ENCODE assay signal across 9 cellular contexts in genomic region chr15:90062023-90062728, GRCh38. TPM values are rescaled to one million over a fixed set of nuclear protein-coding genes. Genes with fewer than 3 reads are reported as not detected.
A peak's percentile ranks its signal among the peaks of the same experiment; 100 is the strongest.
DNase-seq lines count a peak whose midpoint lies in the region; ATAC-seq, FAIRE-seq and TF ChIP-seq lines count a peak whose summit lies in the region.
"Had no signal": no experiment of that assay in that cellular context is flagged by ENCODE, and none has a peak within 500 bp of the region (broad histone marks: within the 10 kb centered on the region; RNA-seq: fewer than 3 reads in every experiment).

No MANE protein-coding gene starts in this region.

- no peak for ATAC-seq in memory B cell (ENCODE audit: low read depth)

- H3K4me3 ChIP-seq in mammary epithelial cell (replicated peaks in 1 of 3; ENCODE audit: insufficient read depth in 1 of 3, low read depth in 2 of 3, low read length in 3 of 3) (no peak overlapping the region), subcutaneous abdominal adipose tissue (ENCODE audit: low read depth in 1 of 5, low read length in 5 of 5) (peak overlapping the region in 1 of 5 donors; percentile 11), lower leg skin (ENCODE audit: low read depth, poor library complexity, severe bottlenecking) (no peak overlapping the region)

- H3K4me1 ChIP-seq in mammary epithelial cell (ENCODE audit: insufficient read depth, low read length) (peaks cover 19% of the 10 kb centered on the region), subcutaneous abdominal adipose tissue (ENCODE audit: control insufficient read depth in 5 of 5, insufficient read depth in 5 of 5, low read length in 5 of 5) (peaks cover 10 to 78% (median 62%) of the 10 kb centered on the region in 5 donors)

- in situ Hi-C loops in mammary epithelial cell (cut with MboI; ENCODE audit: low sequenced_read_pairs in 2 of 2) = no loop called here

- H3K27me3 ChIP-seq in mammary epithelial cell (ENCODE audit: insufficient read depth, low read length) (no peaks in the 10 kb centered on the region), subcutaneous abdominal adipose tissue (ENCODE audit: control insufficient read depth in 5 of 5, insufficient read depth in 4 of 5, low read length in 5 of 5) (no peaks in the 10 kb centered on the region)

- peak overlapping the region; percentile 19 for H3K4me2 ChIP-seq in mammary epithelial cell (ENCODE audit: insufficient read depth, low read depth, low read length)
- H3K4me2 ChIP-seq: KMS-11 had no signal

- no peaks in the 10 kb centered on the region for H3K27me3 Mint-ChIP-seq in memory B cell

- H3K79me2 ChIP-seq in mammary epithelial cell (ENCODE audit: insufficient read depth, low read length) = peaks cover 6% of the 10 kb centered on the region

- dilution Hi-C loops in mammary epithelial cell (cut with HindIII; ENCODE audit: low sequenced_read_pairs) = no loop called here

- intact Hi-C loops in mammary epithelial cell (cut with micrococcal nuclease) (no loop called here), lower leg skin (cut with DNase I; ENCODE audit: low total_unique reads) (no loop called here)

- peak overlapping the region; percentile 19 for H3K4me3 Mint-ChIP-seq in memory B cell

- H3K9ac ChIP-seq in mammary epithelial cell (ENCODE audit: insufficient read depth, low read length) (no peak overlapping the region), subcutaneous abdominal adipose tissue (ENCODE audit: low read length in 5 of 5) (peak overlapping the region in 1 of 5 donors; percentile 35)
- H3K9ac ChIP-seq: KMS-11 had no signal

- no peaks in the 10 kb centered on the region for H3K36me3 Mint-ChIP-seq in memory B cell

- H3K36me3 ChIP-seq in KOPT-K1 (ENCODE audit: insufficient read depth, low read length) (no peaks in the 10 kb centered on the region), mammary epithelial cell (ENCODE audit: insufficient read depth, low read length) (no peaks in the 10 kb centered on the region), subcutaneous abdominal adipose tissue (ENCODE audit: control insufficient read depth in 5 of 5, insufficient read depth in 5 of 5, low read length in 5 of 5) (peaks cover 0 to 5% (median under 1%) of the 10 kb centered on the region in 5 donors)

- no peaks in the 10 kb centered on the region for H4K20me1 ChIP-seq in mammary epithelial cell (ENCODE audit: insufficient read depth, low read length)

- no peak for FAIRE-seq in RCC 7860 (lab: Jason Lieb, UNC)

- DNase-seq in SK-N-DZ (ENCODE audit: low spot score) (peak; percentile 49), mammary epithelial cell (peak; percentile 67), memory B cell (ENCODE audit: low spot score in 2 of 2) (no peak), lower leg skin (ENCODE audit: low spot score in 2 of 2) (no peak), RCC 7860 (ENCODE audit: low spot score) (no peak), NCI-H446 treated with DMSO at 0.1 percent for 48 hours (lab: John Stamatoyannopoulos, UW) (no peak)

- H3K27ac Mint-ChIP-seq in memory B cell = peak overlapping the region; percentile 92

- CTCF ChIA-PET in mammary epithelial cell (lab: Charles Lee; ENCODE audit: low non-redundant PET) = no interaction called here

- TF ChIP-seq POLR2A in lower leg skin (IDR thresholded peaks at IDR 0.05) = no peak

- H3K27ac ChIP-seq in KOPT-K1 (ENCODE audit: low read depth, low read length, poor library complexity, severe bottlenecking) (peak overlapping the region; percentile 90), mammary epithelial cell (ENCODE audit: insufficient read depth, low read depth, low read length) (no peak overlapping the region), subcutaneous abdominal adipose tissue (ENCODE audit: low read depth, low read length) (peak overlapping the region; percentile 57)
- H3K27ac ChIP-seq: KMS-11 had no signal

- H2AFZ ChIP-seq in mammary epithelial cell (ENCODE audit: low read depth, low read length) = peak overlapping the region; percentile 51

- no peaks in the 10 kb centered on the region for H3K9me3 Mint-ChIP-seq in memory B cell

- H3K9me3 ChIP-seq in KOPT-K1 (ENCODE audit: insufficient read depth, low read length, poor library complexity, severe bottlenecking) (no peaks in the 10 kb centered on the region), mammary epithelial cell (replicated peaks; ENCODE audit: insufficient read depth, low read length) (no peaks in the 10 kb centered on the region), subcutaneous abdominal adipose tissue (ENCODE audit: control insufficient read depth in 5 of 5, low read length in 5 of 5) (no peaks in the 10 kb centered on the region)

- TF ChIP-seq CTCF in mammary epithelial cell (conservative IDR thresholded peaks at IDR 0.05 in 1 of 2, IDR thresholded peaks at IDR 0.05 in 1 of 2; ENCODE audit: extremely low read depth in 1 of 2, insufficient read depth in 1 of 2, low read depth in 1 of 2, low read length in 2 of 2) (no peak), lower leg skin (IDR thresholded peaks at IDR 0.05) (no peak)

- H3K4me1 Mint-ChIP-seq in memory B cell = peaks cover 50% of the 10 kb centered on the region

- WGBS in mammary epithelial cell (ENCODE audit: low coverage, missing lambda C conversion rate) = 59% methylated on average over 5 of the region's 13 CpGs
- 38 to 48% methylated on average over 13 of the region's 13 CpGs for WGBS in lower leg skin, 2 donors

- no TSS peak for BruUV-seq in mammary epithelial cell (replicated peaks; lab: Mats Ljungman, UMichigan)

RNA-seq across cellular contexts. Expression of gene IDH2, which starts 40.1 kb away (rescaled TPM):
- polyA plus RNA-seq in SK-N-DZ (2014; cell fraction: cytosol; rRNA removed) = 189 and 195 TPM in 2 replicates
- 127 and 150 TPM in 2 replicates for polyA plus RNA-seq in SK-N-DZ (2014; cell fraction: nucleus; rRNA removed)
- total RNA-seq in mammary epithelial cell (10 to 100 TPM; 16.4 to 39.5 TPM), lower leg skin (100 to 1,000 TPM in 2 of 4 donors, 10 to 100 TPM in 2; 49.2 to 136 (median 86.3) TPM)
- polyA plus RNA-seq in mammary epithelial cell = 41.3 TPM
- polyA minus RNA-seq in mammary epithelial cell = 31.6 TPM

Comparison
In these comparisons a context has a peak if more than half of its experiments do, and no peak if none do; other contexts are left out.
1. DNase-seq: peak in SK-N-DZ (single experiment) and mammary epithelial cell (single experiment); none in memory B cell (0 of 2), lower leg skin (0 of 2), RCC 7860 (single experiment) and NCI-H446 treated with DMSO at 0.1 percent for 48 hours (single experiment).